ENCODE assay signal across 8 cellular contexts in the genomic region with DNA sequence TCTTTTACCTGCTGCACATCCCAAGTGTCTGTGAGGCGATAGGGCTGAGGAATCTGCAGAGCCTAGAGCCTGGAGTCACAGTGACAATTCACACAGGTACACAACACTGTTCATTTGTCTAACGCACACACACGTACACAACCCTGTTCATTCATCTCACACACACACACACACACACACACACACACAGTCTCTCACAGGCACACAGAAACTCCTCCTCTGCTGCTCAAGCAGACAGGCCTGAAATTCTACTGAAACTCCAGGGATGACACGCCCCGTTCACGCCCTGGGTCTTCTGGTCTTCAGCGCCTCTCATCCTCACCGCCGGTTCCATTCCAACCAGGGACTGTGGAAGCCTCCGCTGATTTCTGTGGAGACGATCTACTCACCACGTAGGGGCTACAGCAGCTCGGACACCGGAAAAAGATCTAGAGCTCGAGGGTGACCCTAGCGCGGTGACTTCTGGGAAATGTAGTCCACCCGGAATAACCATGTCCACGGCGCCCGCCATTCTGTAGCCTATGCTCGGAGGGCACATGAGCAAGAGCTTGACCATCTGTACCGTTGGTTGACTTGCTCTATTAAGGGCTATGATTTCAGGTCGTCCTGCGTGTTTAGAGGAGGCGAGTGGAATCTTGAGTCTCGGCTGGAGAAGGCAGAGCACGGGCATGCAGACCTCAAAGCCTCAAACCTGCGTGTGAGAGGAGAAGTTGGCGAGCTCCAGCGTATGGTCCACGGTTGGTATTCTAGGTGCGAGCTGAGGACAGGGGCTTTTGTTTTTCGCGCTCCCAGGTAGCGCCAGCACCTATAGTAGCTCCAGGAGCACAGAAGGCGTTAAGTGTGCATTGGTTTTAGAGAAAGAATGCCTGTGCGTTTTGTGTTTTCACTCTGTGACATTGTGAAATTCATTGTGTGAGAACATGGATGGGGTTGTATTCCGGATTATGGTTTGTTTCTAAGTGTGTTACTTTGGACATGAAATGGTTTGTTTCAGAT. TPM values are rescaled to one million over a fixed set of nuclear protein-coding genes. Genes with fewer than 3 reads are reported as not detected.
DNase-seq lines count a peak whose midpoint lies in the region; ATAC-seq and TF ChIP-seq lines count a peak whose summit lies in the region.

No MANE protein-coding gene starts in this region.

- no peaks in the 10 kb centered on the region for H3K36me3 ChIP-seq in BJ (ENCODE audit: control insufficient read depth, insufficient read depth, low read length)

- DNase-seq in BJ (ENCODE audit: low read depth) (peak; percentile 52), NCI-H1930 (lab: John Stamatoyannopoulos, UW) (peak; percentile 77 to 85), dermis microvascular lymphatic vessel endothelial cell (ENCODE audit: low read depth in 2 of 2) (peak; percentile 82 to 89), left kidney (ENCODE audit: low read depth, low spot score) (peak; percentile 95), NCI-H226 (no peak)
- DNase-seq in activated CD4-positive, alpha-beta T cell treated with anti-CD3 and anti-CD28 coated beads, Interleukin-2, amount 50 U/mL, for 24 hours (ENCODE audit: low read depth in 1 of 2, low spot score in 1 of 2), result peak; percentile 30 to 46
- peak; percentile 43 to 56 for DNase-seq in stimulated activated CD4-positive, alpha-beta T cell treated with anti-CD3 and anti-CD28 coated beads, Interleukin-15, amount 100 ng/mL, for 48 hours (ENCODE audit: low read depth in 2 of 2)

- ATAC-seq in GM21367 (IDR thresholded peaks at IDR 0.05; ENCODE audit: unreplicated experiment), result peak; percentile 80

- peak overlapping the region; percentile 64 for H3K4me3 ChIP-seq in BJ (ENCODE audit: low read depth, low read length)

- no peak for TF ChIP-seq CTCF in BJ (IDR thresholded peaks at IDR 0.05; ENCODE audit: insufficient read depth, low read depth, low read length)

- no peaks in the 10 kb centered on the region for H3K27me3 ChIP-seq in BJ (ENCODE audit: control insufficient read depth, insufficient read depth, low read length)

- CTCF ChIA-PET in BJ (lab: Yijun Ruan, JAX), result interaction anchor here (0.7 to 1.1 kb wide), 2 partner anchors 12 to 51 kb away, joined by 3 read pairs; no protein-coding TSS in a partner anchor

- POLR2A ChIA-PET in BJ (lab: Charles Lee), result no interaction called here

RNA-seq across cellular contexts. Expression of a gene that starts 17.9 kb away (rescaled TPM):
- polyA plus RNA-seq in BJ (2011; rRNA removed), result 1.3 and 2.5 TPM in 2 replicates
- polyA minus RNA-seq in BJ (2011; rRNA and poly(A)+ RNA removed), result 0.19 TPM in 1 of 2 replicates, not detected in the other
- total RNA-seq in dermis microvascular lymphatic vessel endothelial cell, result 0.51 and 1.0 TPM in 2 replicates

RNA-seq across cellular contexts. Expression of a gene that starts 33.4 kb away (rescaled TPM):
- polyA plus RNA-seq in BJ (2011; rRNA removed), result 8.8 and 11.3 TPM in 2 replicates
- 8.8 and 10.8 TPM in 2 replicates for polyA minus RNA-seq in BJ (2011; rRNA and poly(A)+ RNA removed)
- total RNA-seq in dermis microvascular lymphatic vessel endothelial cell, result 14.0 and 16.9 TPM in 2 replicates

RNA-seq across cellular contexts. Expression of a gene that starts 49.3 kb away (rescaled TPM):
- 0.64 and 1.2 TPM in 2 replicates for polyA plus RNA-seq in BJ (2011; rRNA removed)
- 3.4 and 5.2 TPM in 2 replicates for polyA minus RNA-seq in BJ (2011; rRNA and poly(A)+ RNA removed)
- 3.2 and 4.4 TPM in 2 replicates for total RNA-seq in dermis microvascular lymphatic vessel endothelial cell
